Comparison of ENCODE assay signal across 16 cellular contexts in genomic region chr5:148416921-148417320, GRCh38. TPM values are rescaled to one million over a fixed set of nuclear protein-coding genes. Genes with fewer than 3 reads are reported as not detected.
DNase-seq lines count a peak whose midpoint lies in the region; ATAC-seq, FAIRE-seq and TF ChIP-seq lines count a peak whose summit lies in the region.
"Had no signal": no experiment of that assay in that cellular context is flagged by ENCODE, and none has a peak within 500 bp of the region (broad histone marks: within the 10 kb centered on the region; RNA-seq: fewer than 3 reads in every experiment).

No MANE protein-coding gene starts in this region.

- ATAC-seq in right cardiac atrium = peak in 1 of 2 donors; percentile 72
- ATAC-seq: activated CD8-positive, alpha-beta T cell treated with anti-CD3 and anti-CD28 coated beads, Interleukin-2, amount 10 ng/mL, durations not matched to agents 7 days and 5 days had no signal

- no peak for FAIRE-seq in kidney (lab: Jason Lieb, UNC)
- FAIRE-seq: A204.1, TTC549 had no signal

- intact Hi-C loops in MCF 10A (cut with micrococcal nuclease) (no loop called here), mammary epithelial cell (cut with micrococcal nuclease) (no loop called here), right cardiac atrium (cut with DNase I) (no loop called here), prostate gland (cut with DNase I) (no loop called here), kidney (cut with DNase I) (no loop called here)

- 89% methylated on average over 7 of the region's 7 CpGs for WGBS in mammary epithelial cell (ENCODE audit: low coverage, missing lambda C conversion rate)
- WGBS in right cardiac atrium = 65% methylated on average over 7 of the region's 7 CpGs
- WGBS in prostate gland = 74% methylated on average over 7 of the region's 7 CpGs

- peak overlapping the region; percentile 53 for H3K27ac Mint-ChIP-seq in MCF 10A (ENCODE audit: low read depth, unreplicated experiment)
- H3K27ac Mint-ChIP-seq: activated CD8-positive, alpha-beta T cell treated with anti-CD3 and anti-CD28 coated beads, Interleukin-2, amount 10 ng/mL, durations not matched to agents 7 days and 5 days had no signal

- no peak overlapping the region for H2AFZ ChIP-seq in mammary epithelial cell (ENCODE audit: low read depth, low read length)

- no TSS peak for BruUV-seq in MCF 10A (replicated peaks; lab: Mats Ljungman, UMichigan)
- no TSS peak for BruUV-seq in mammary epithelial cell (replicated peaks; lab: Mats Ljungman, UMichigan)

- no peak overlapping the region for H3K4me3 ChIP-seq in mammary epithelial cell (replicated peaks in 1 of 3; ENCODE audit: insufficient read depth in 1 of 3, low read depth in 2 of 3, low read length in 3 of 3)
- no peak overlapping the region for H3K4me3 ChIP-seq in right cardiac atrium (ENCODE audit: low read length)
- H3K4me3 ChIP-seq in prostate gland = no peak overlapping the region
- no peak overlapping the region for H3K4me3 ChIP-seq in kidney (ENCODE audit: low read length in 2 of 2)
- H3K4me3 ChIP-seq: lung had no signal

- H3K27ac ChIP-seq in mammary epithelial cell (ENCODE audit: insufficient read depth, low read depth, low read length) (no peak overlapping the region), right cardiac atrium (ENCODE audit: low read length) (peak overlapping the region; percentile 78), prostate gland (no peak overlapping the region), kidney (ENCODE audit: low read depth in 2 of 2, low read length in 2 of 2) (no peak overlapping the region)

- H3K9me3 ChIP-seq in mammary epithelial cell (replicated peaks; ENCODE audit: insufficient read depth, low read length) (no peaks in the 10 kb centered on the region), right cardiac atrium (ENCODE audit: control insufficient read depth, low read length) (no peaks in the 10 kb centered on the region), prostate gland (no peaks in the 10 kb centered on the region), kidney (ENCODE audit: control insufficient read depth in 1 of 2, low read length in 2 of 2) (no peaks in the 10 kb centered on the region)

- dilution Hi-C loops in mammary epithelial cell (cut with HindIII; ENCODE audit: low sequenced_read_pairs) = no loop called here

- H3K4me1 Mint-ChIP-seq in MCF 10A (ENCODE audit: insufficient read depth, unreplicated experiment) = no peaks in the 10 kb centered on the region
- H3K4me1 Mint-ChIP-seq: H9 had no signal

- H3K4me1 ChIP-seq in mammary epithelial cell (ENCODE audit: insufficient read depth, low read length) (no peaks in the 10 kb centered on the region), right cardiac atrium (ENCODE audit: control insufficient read depth, insufficient read depth, low read length) (peaks cover 1% of the 10 kb centered on the region), prostate gland (replicated peaks) (no peaks in the 10 kb centered on the region), kidney (ENCODE audit: control insufficient read depth in 1 of 2, insufficient read depth in 1 of 2, low read depth in 1 of 2, low read length in 2 of 2) (no peaks in the 10 kb centered on the region)

- CTCF ChIA-PET in MCF 10A (lab: Yijun Ruan, JAX) = interaction anchor here (0.6 to 10.3 kb wide), 5 partner anchors 24 to 628 kb away, joined by 3 to 75 read pairs (median 5); no protein-coding TSS in a partner anchor
- CTCF ChIA-PET in mammary epithelial cell (lab: Charles Lee; ENCODE audit: low non-redundant PET) = no interaction called here

- DNase-seq in MCF 10A (ENCODE audit: unreplicated experiment) = peak; percentile 91
- no peak for DNase-seq in mammary epithelial cell
- peak; percentile 95 to 97 for DNase-seq in dermis microvascular lymphatic vessel endothelial cell (ENCODE audit: low read depth in 2 of 2)
- DNase-seq in right cardiac atrium = no peak
- peak; percentile 49 for DNase-seq in superior temporal gyrus (ENCODE audit: extremely low spot score)
- no peak for DNase-seq in NCI-H187 treated with DMSO at 0.1 percent for 48 hours (lab: John Stamatoyannopoulos, UW)
- DNase-seq in prostate gland (ENCODE audit: low spot score) = no peak
- DNase-seq in kidney = no peak
- DNase-seq: activated CD8-positive, alpha-beta T cell treated with anti-CD3 and anti-CD28 coated beads, Interleukin-2, amount 10 ng/mL, durations not matched to agents 7 days and 5 days; Calu3; H9; NCI-H2029; NK-92 treated with Interleukin-12 subunit alpha and Interleukin-12 subunit beta, amount 100 ng/mL, for 24 hours had no signal

- no peak overlapping the region for H3K4me3 Mint-ChIP-seq in MCF 10A (ENCODE audit: unreplicated experiment)
- H3K4me3 Mint-ChIP-seq: activated CD8-positive, alpha-beta T cell treated with anti-CD3 and anti-CD28 coated beads, Interleukin-2, amount 10 ng/mL, durations not matched to agents 7 days and 5 days; H9 had no signal

- peaks cover 88% of the 10 kb centered on the region for H3K36me3 Mint-ChIP-seq in MCF 10A (ENCODE audit: insufficient read depth, unreplicated experiment)

- in situ Hi-C loops in mammary epithelial cell (cut with MboI; ENCODE audit: low sequenced_read_pairs in 2 of 2) = no loop called here

- no peaks in the 10 kb centered on the region for H3K27me3 Mint-ChIP-seq in MCF 10A (ENCODE audit: insufficient read depth, unreplicated experiment)

- TF ChIP-seq CTCF in MCF 10A (IDR thresholded peaks at IDR 0.05; ENCODE audit: unreplicated experiment) (no peak), mammary epithelial cell (conservative IDR thresholded peaks at IDR 0.05 in 1 of 2, IDR thresholded peaks at IDR 0.05 in 1 of 2; ENCODE audit: extremely low read depth in 1 of 2, insufficient read depth in 1 of 2, low read depth in 1 of 2, low read length in 2 of 2) (no peak), prostate gland (IDR thresholded peaks at IDR 0.05) (no peak), kidney (IDR thresholded peaks at IDR 0.05; ENCODE audit: borderline replicate concordance, extremely low read depth, insufficient read depth) (no peak)

- no peak overlapping the region for H3K9ac ChIP-seq in mammary epithelial cell (ENCODE audit: insufficient read depth, low read length)
- no peak overlapping the region for H3K9ac ChIP-seq in kidney (ENCODE audit: low read length in 2 of 2)

- no peak overlapping the region for H3K4me2 ChIP-seq in mammary epithelial cell (ENCODE audit: insufficient read depth, low read depth, low read length)

- H3K36me3 ChIP-seq in mammary epithelial cell (ENCODE audit: insufficient read depth, low read length) (peaks cover 44% of the 10 kb centered on the region), prostate gland (peaks cover 0 to 9% of the 10 kb centered on the region in 2 donors), kidney (ENCODE audit: control insufficient read depth in 1 of 2, insufficient read depth in 2 of 2, low read length in 2 of 2) (peaks cover 31 to 40% of the 10 kb centered on the region in 2 donors)

- H4K20me1 ChIP-seq in mammary epithelial cell (ENCODE audit: insufficient read depth, low read length) = peaks cover 2% of the 10 kb centered on the region

- TF ChIP-seq POLR2A in prostate gland (IDR thresholded peaks at IDR 0.05) = no peak

- H3K27me3 ChIP-seq in mammary epithelial cell (ENCODE audit: insufficient read depth, low read length) = no peaks in the 10 kb centered on the region
- H3K27me3 ChIP-seq in right cardiac atrium (ENCODE audit: control insufficient read depth, insufficient read depth) = no peaks in the 10 kb centered on the region
- no peaks in the 10 kb centered on the region for H3K27me3 ChIP-seq in prostate gland (replicated peaks; ENCODE audit: insufficient read depth)

- no peaks in the 10 kb centered on the region for H3K9me3 Mint-ChIP-seq in MCF 10A (ENCODE audit: unreplicated experiment)
- H3K9me3 Mint-ChIP-seq: H9 had no signal

- no peaks in the 10 kb centered on the region for H3K79me2 ChIP-seq in mammary epithelial cell (ENCODE audit: insufficient read depth, low read length)

- POLR2A ChIA-PET in MCF 10A (lab: Yijun Ruan, JAX) = interaction anchor here (1.8 kb wide), 1 partner anchor 33 kb away, joined by 4 read pairs; the partner anchor contains the start of gene FBXO38

RNA-seq across cellular contexts. Expression of gene FBXO38, which starts 33.2 kb away (rescaled TPM):
- total RNA-seq in MCF 10A (2022) (54.4 and 76.1 TPM in 2 replicates), mammary epithelial cell (10 to 100 TPM; 37.5 to 64.5 TPM), dermis microvascular lymphatic vessel endothelial cell (37.7 and 40.8 TPM in 2 replicates), right cardiac atrium (10 to 100 TPM; 36.1 to 44.2 (median 42.7) TPM), prostate gland (10 to 100 TPM; 47.1 to 53.2 TPM), kidney (45.9 TPM)
- polyA plus RNA-seq in mammary epithelial cell (11.3 TPM), right cardiac atrium (17.0 TPM), kidney (ENCODE audit: insufficient read depth, low read depth, low replicate concordance) (9.6 TPM)
- polyA minus RNA-seq in mammary epithelial cell = 107 TPM

Comparison
In these comparisons a context has a peak if more than half of its experiments do, and no peak if none do; other contexts are left out.
1. DNase-seq: peak in MCF 10A (single experiment), dermis microvascular lymphatic vessel endothelial cell (2 of 2) and superior temporal gyrus (single experiment); none in mammary epithelial cell (single experiment), right cardiac atrium (0 of 3), NCI-H187 treated with DMSO at 0.1 percent for 48 hours (single experiment), prostate gland (single experiment) and kidney (single experiment).